ENCODE assay signal across 19 cellular contexts in genomic region chr1:31706384-31707058, GRCh38. TPM values are rescaled to one million over a fixed set of nuclear protein-coding genes. Genes with fewer than 3 reads are reported as not detected.
DNase-seq lines count a peak whose midpoint lies in the region.
"Had no signal": no experiment of that assay in that cellular context is flagged by ENCODE, and none has a peak within 500 bp of the region (broad histone marks: within the 10 kb centered on the region; RNA-seq: fewer than 3 reads in every experiment).

No MANE protein-coding gene starts in this region.

- H2BK15ac ChIP-seq in mesenchymal stem cell (ENCODE audit: low read depth, poor library complexity, severe bottlenecking): no peak overlapping the region

- peaks cover 42 to 63% (median 53%) of the 10 kb centered on the region in 10 experiments for H3K4me1 ChIP-seq in BLaER1 treated with 17β-estradiol and CSF1 and Interleukin-3, amounts not matched to agents 10 nM and 100 nM
- peaks cover 61% of the 10 kb centered on the region for H3K4me1 ChIP-seq in mesenchymal stem cell (ENCODE audit: control insufficient read depth, insufficient read depth, low read depth, low read length)

- no peak overlapping the region for H2BK5ac ChIP-seq in mesenchymal stem cell (ENCODE audit: low read depth, low read length, poor library complexity, severe bottlenecking)

- H3K4me3 ChIP-seq in BLaER1 treated with 17β-estradiol and CSF1 and Interleukin-3, amounts not matched to agents 10 nM and 100 nM: no peak overlapping the region
- no peak overlapping the region for H3K4me3 ChIP-seq in MG63
- H3K4me3 ChIP-seq in mesenchymal stem cell (ENCODE audit: insufficient read depth in 1 of 2, low read depth in 1 of 2, low read length in 2 of 2): no peak overlapping the region
- H3K4me3 ChIP-seq: dorsolateral prefrontal cortex had no signal

- H3K23ac ChIP-seq in mesenchymal stem cell (ENCODE audit: low read length in 2 of 2): no peak overlapping the region

- peak overlapping the region; percentile 18 to 33 for H2BK12ac ChIP-seq in mesenchymal stem cell (ENCODE audit: low read length in 2 of 2)

- peak overlapping the region; percentile 22 to 85 (median 71); a peak in 16 of 22 replicates for H3K4me2 ChIP-seq in BLaER1 treated with 17β-estradiol and CSF1 and Interleukin-3, amounts not matched to agents 10 nM and 100 nM
- no peak overlapping the region for H3K4me2 ChIP-seq in mesenchymal stem cell (ENCODE audit: low read length, poor library complexity, severe bottlenecking)

- H3K18ac ChIP-seq in mesenchymal stem cell (ENCODE audit: low read depth in 1 of 2, low read length in 2 of 2): peak overlapping the region in 1 of 2 experiments; percentile 51

- peak overlapping the region in 1 of 2 experiments; percentile 46 for H3K14ac ChIP-seq in mesenchymal stem cell (ENCODE audit: low read length in 2 of 2)

- H3K36me3 ChIP-seq in BLaER1 treated with 17β-estradiol and CSF1 and Interleukin-3, amounts not matched to agents 10 nM and 100 nM: no peaks in the 10 kb centered on the region
- H3K36me3 ChIP-seq in MG63 (peaks cover 5% of the 10 kb centered on the region; the same call in 1 of the 2 replicates), mesenchymal stem cell (ENCODE audit: control insufficient read depth in 1 of 2, insufficient read depth in 2 of 2, low read depth in 1 of 2, low read length in 2 of 2) (no peaks in the 10 kb centered on the region)

- peak overlapping the region; percentile 78 for H4K91ac ChIP-seq in mesenchymal stem cell (ENCODE audit: low read length)

- H4K20me1 ChIP-seq in BLaER1 treated with 17β-estradiol and CSF1 and Interleukin-3, amounts not matched to agents 10 nM and 100 nM: peaks cover 0 to 5% (median 0%) of the 10 kb centered on the region in 11 experiments; a peak in 1 of 22 replicates

- no peak overlapping the region for H4K8ac ChIP-seq in mesenchymal stem cell (ENCODE audit: low read length)

- H2AK5ac ChIP-seq in mesenchymal stem cell (ENCODE audit: low read length, severe bottlenecking): peak overlapping the region; percentile 24

- no peak overlapping the region for H2AFZ ChIP-seq in mesenchymal stem cell (ENCODE audit: low read depth, low read length)

- no peak overlapping the region for H3K27ac ChIP-seq in BLaER1 treated with 17β-estradiol and CSF1 and Interleukin-3, amounts not matched to agents 10 nM and 100 nM
- H3K27ac ChIP-seq in mesenchymal stem cell (ENCODE audit: low read length, poor library complexity, severe bottlenecking): no peak overlapping the region

- no peak overlapping the region for H3K4ac ChIP-seq in mesenchymal stem cell (ENCODE audit: low read depth in 1 of 2, low read length in 2 of 2)

- peak; percentile 61 for DNase-seq in MG63
- DNase-seq in T1000 (lab: John Stamatoyannopoulos, UW): peak; percentile 33
- DNase-seq in mesenchymal stem cell: no peak
- no peak for DNase-seq in NCI-H510A (lab: John Stamatoyannopoulos, UW)
- DNase-seq in stimulated activated naive CD4-positive, alpha-beta T cell treated with Interleukin-2 at 50 U/mL for 16 hours (lab: John Stamatoyannopoulos, UW): no peak
- DNase-seq in NCI-H1105 (lab: John Stamatoyannopoulos, UW): no peak
- no peak for DNase-seq in epidermal melanocyte (ENCODE audit: insufficient read length, low spot score)
- DNase-seq: activated CD4-positive, alpha-beta T cell treated with anti-CD3 and anti-CD28 coated beads, Interleukin-2, amount 50 U/mL, for 1 hour; activated CD8-positive, alpha-beta memory T cell treated with anti-CD3 and anti-CD28 coated beads, Interleukin-2, amount 50 U/mL, for 48 hours; activated effector memory CD4-positive, alpha-beta T cell treated with anti-CD3 and anti-CD28 coated beads, Interleukin-2, amount 50 U/mL, for 16 hours; caudate nucleus; CD8-positive, alpha-beta T cell; DND-41; dorsolateral prefrontal cortex; GOT3; RPMI8226; stimulated activated CD8-positive, alpha-beta memory T cell treated with anti-CD3 and anti-CD28 coated beads, Interleukin-4, amount 100 ng/mL, for 48 hours; SW 1271 had no signal

- no peak overlapping the region for H2BK120ac ChIP-seq in mesenchymal stem cell (ENCODE audit: low read depth, low read length)

- no peaks in the 10 kb centered on the region for H3K79me1 ChIP-seq in mesenchymal stem cell (replicated peaks; ENCODE audit: low read length, poor library complexity, severe bottlenecking)

- H3K9ac ChIP-seq in BLaER1 treated with 17β-estradiol and CSF1 and Interleukin-3, amounts not matched to agents 10 nM and 100 nM: no peak overlapping the region
- H3K9ac ChIP-seq in mesenchymal stem cell (ENCODE audit: low read length): no peak overlapping the region

- H3K27me3 ChIP-seq in BLaER1 treated with 17β-estradiol and CSF1 and Interleukin-3, amounts not matched to agents 10 nM and 100 nM: peaks cover 31 to 80% (median 37%) of the 10 kb centered on the region in 11 experiments
- H3K27me3 ChIP-seq in MG63 (no peaks in the 10 kb centered on the region), mesenchymal stem cell (ENCODE audit: control insufficient read depth in 1 of 2, insufficient read depth in 1 of 2, low read length in 2 of 2) (no peaks in the 10 kb centered on the region)
- H3K27me3 ChIP-seq: dorsolateral prefrontal cortex had no signal

- no peaks in the 10 kb centered on the region for H3K9me3 ChIP-seq in BLaER1 treated with 17β-estradiol and CSF1 and Interleukin-3, amounts not matched to agents 10 nM and 100 nM (replicated peaks in 1 of 11)
- no peaks in the 10 kb centered on the region for H3K9me3 ChIP-seq in MG63
- no peaks in the 10 kb centered on the region for H3K9me3 ChIP-seq in mesenchymal stem cell (ENCODE audit: control insufficient read depth, low read length)

- 89% methylated on average over 15 of the region's 15 CpGs for WGBS in mesenchymal stem cell

RNA-seq across cellular contexts. Expression of gene COL16A1, which starts 2.7 kb away (rescaled TPM):
- total RNA-seq in MG63 (2014; rRNA removed; shearing (Covaris generic); ENCODE audit: low replicate concordance): 156 and 192 TPM in 2 replicates
- 20.9 TPM for polyA plus RNA-seq in mesenchymal stem cell (2013, experiment 1 of 2)
- 18.3 TPM for polyA plus RNA-seq in mesenchymal stem cell (2013, experiment 2 of 2)

RNA-seq across cellular contexts. Expression of gene ADGRB2, which starts 57.6 kb away (rescaled TPM):
- 3.4 and 8.5 TPM in 2 replicates for total RNA-seq in MG63 (2014; rRNA removed; shearing (Covaris generic); ENCODE audit: low replicate concordance)
- polyA plus RNA-seq in mesenchymal stem cell (2013, experiment 1 of 2): 6.1 TPM
- polyA plus RNA-seq in mesenchymal stem cell (2013, experiment 2 of 2): 5.3 TPM

Comparison
In these comparisons a context has a peak if more than half of its experiments do, and no peak if none do; other contexts are left out.
1. DNase-seq: peak in MG63 (single experiment) and T1000 (single experiment); none in mesenchymal stem cell (single experiment), NCI-H510A (single experiment), stimulated activated naive CD4-positive, alpha-beta T cell treated with Interleukin-2 at 50 U/mL for 16 hours (single experiment), NCI-H1105 (single experiment) and epidermal melanocyte (single experiment).